8 cellular contexts compared by ENCODE assay signal in the genomic region with DNA sequence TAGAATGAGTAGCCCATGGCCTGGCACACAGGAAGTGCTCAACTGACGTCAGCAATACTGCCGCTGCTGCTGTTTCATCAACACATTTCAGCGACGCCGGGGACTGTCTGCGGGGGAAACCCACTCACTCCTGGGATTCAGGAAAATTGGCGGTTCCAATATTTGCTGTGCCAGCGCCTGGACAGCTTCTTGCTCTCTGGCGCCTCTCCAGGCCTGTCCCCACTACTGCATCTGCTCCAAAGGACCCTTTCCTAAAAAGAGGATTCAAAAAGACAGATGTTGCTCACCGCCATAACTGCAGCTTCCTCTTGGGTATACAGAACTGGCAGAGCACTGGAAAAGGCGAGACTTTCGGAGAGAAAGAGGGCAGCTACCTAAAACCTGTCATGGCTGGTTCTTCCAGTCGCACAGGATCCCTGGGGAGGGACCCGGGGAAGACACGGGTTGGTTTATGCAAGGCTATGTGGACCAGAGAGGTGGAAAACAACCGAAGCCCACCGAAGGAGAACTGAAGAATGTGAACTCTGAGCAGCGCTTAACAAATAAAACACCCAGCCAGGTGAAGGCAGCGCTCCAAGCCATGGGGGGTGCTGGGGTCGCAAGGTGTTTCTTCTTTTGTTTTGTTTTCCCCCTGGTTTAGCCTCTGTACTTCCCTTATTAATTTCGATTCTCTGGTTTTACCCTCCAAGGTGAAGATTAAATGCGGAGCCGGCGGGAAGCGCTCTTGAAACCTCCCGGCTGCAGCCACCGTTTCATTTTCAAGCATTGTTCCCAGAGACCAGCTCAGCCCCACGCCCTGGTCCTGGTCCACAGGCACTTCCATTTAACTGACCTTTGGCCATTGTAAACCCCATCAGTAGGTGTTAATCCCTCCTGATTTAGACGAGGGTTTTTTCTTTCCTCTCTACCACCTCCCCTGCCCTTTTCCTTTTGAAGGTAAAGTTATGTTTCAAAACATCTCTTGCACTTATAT. TPM values are rescaled to one million over a fixed set of nuclear protein-coding genes. Genes with fewer than 3 reads are reported as not detected.
DNase-seq lines count a peak whose midpoint lies in the region; ATAC-seq and TF ChIP-seq lines count a peak whose summit lies in the region.

No MANE protein-coding gene starts in this region.

- no peaks in the 10 kb centered on the region for H3K36me3 ChIP-seq in RWPE2 (ENCODE audit: low read depth)
- H3K36me3 ChIP-seq in heart right ventricle = no peaks in the 10 kb centered on the region

- ATAC-seq in left cardiac atrium (no peak), RWPE2 (ENCODE audit: low read depth) (0 out of 3 replicates have a peak, but pooled peaks have one; percentile 21), heart right ventricle (peak in 1 of 8 donors; percentile 49), GM21367 (IDR thresholded peaks at IDR 0.05; ENCODE audit: unreplicated experiment) (no peak), GM19351 (IDR thresholded peaks at IDR 0.05; ENCODE audit: unreplicated experiment) (no peak)

- H3K4me1 ChIP-seq in RWPE2 (ENCODE audit: insufficient read depth, poor library complexity, severe bottlenecking) (no peaks in the 10 kb centered on the region), heart right ventricle (no peaks in the 10 kb centered on the region)

- H3K9me3 ChIP-seq in RWPE2 (ENCODE audit: severe bottlenecking) = no peaks in the 10 kb centered on the region
- H3K9me3 ChIP-seq in heart right ventricle = no peaks in the 10 kb centered on the region

- no peaks in the 10 kb centered on the region for H3K27me3 ChIP-seq in RWPE2 (ENCODE audit: insufficient read depth, poor library complexity, severe bottlenecking)
- peaks cover 0 to 37% (median 16%) of the 10 kb centered on the region in 7 donors for H3K27me3 ChIP-seq in heart right ventricle

- TF ChIP-seq CTCF in RWPE2 (IDR thresholded peaks at IDR 0.05; ENCODE audit: poor library complexity, severe bottlenecking) (peak; percentile 33), heart right ventricle (IDR thresholded peaks at IDR 0.05) (peak in 7 of 9 donors; percentile 37 to 50 (median 44))

- DNase-seq in cardiac septum (ENCODE audit: low spot score) (peak; percentile 38), left cardiac atrium (no peak), RWPE2 (ENCODE audit: low spot score) (no peak), heart right ventricle (peak in 1 of 2 donors; percentile 20), cerebellum (ENCODE audit: low spot score) (no peak), NCI-H345 (lab: John Stamatoyannopoulos, UW) (no peak)

- H3K27ac ChIP-seq in RWPE2 (ENCODE audit: poor library complexity, severe bottlenecking) (no peak overlapping the region), heart right ventricle (no peak overlapping the region)

- H3K4me3 ChIP-seq in RWPE2 (ENCODE audit: severe bottlenecking) = no peak overlapping the region
- no peak overlapping the region for H3K4me3 ChIP-seq in heart right ventricle

- 55 to 58% methylated on average over 29 of the region's 29 CpGs for WGBS in heart right ventricle, 2 donors

- intact Hi-C loops in cardiac septum (cut with DNase I) (no loop called here), left cardiac atrium (cut with DNase I) (loop anchor here in 1 of 2 donors (5.0 kb wide), 1 partner anchor 197 kb away; the partner anchor contains the start of gene SHTN1), heart right ventricle (cut with DNase I) (no loop called here)

RNA-seq across cellular contexts. Expression of gene ENO4, which starts 39.5 kb away (rescaled TPM):
- total RNA-seq in cardiac septum = not detected
- total RNA-seq in left cardiac atrium = under 1 TPM in 1 of 2 donors, not detected in 1; 0.34 TPM
- under 1 TPM in 3 of 10 donors, not detected in 7; 0.11 to 0.19 (median 0.13) TPM for total RNA-seq in heart right ventricle
- not detected for polyA plus RNA-seq in heart right ventricle
- 1.3 TPM for total RNA-seq in cerebellum
